Comparison of ENCODE assay signal across 1 cellular context in genomic region chr5:65440456-65440855, GRCh38.
TF ChIP-seq lines count a peak whose summit lies in the region.

No MANE protein-coding gene starts in this region.

TF ChIP-seq in GM12878, 131 proteins besides CTCF, POLR2A, EP300 and RAD21 (continued from another document):
- TF ChIP-seq E2F8 (IDR thresholded peaks at IDR 0.05; ENCODE audit: low read depth, partially characterized antibody) (no peak), RELB (IDR thresholded peaks at IDR 0.05; ENCODE audit: low read depth) (peak; percentile 22; the same call in 1 of the 2 replicates), SREBF2 (IDR thresholded peaks at IDR 0.05; ENCODE audit: low read length) (no peak), ZNF622 (IDR thresholded peaks at IDR 0.05) (no peak), GATAD2B (conservative IDR thresholded peaks at IDR 0.05; ENCODE audit: low read depth) (no peak), EGR1 (IDR thresholded peaks at IDR 0.05; ENCODE audit: borderline replicate concordance in 1 of 2, low read depth in 2 of 2, low read length in 2 of 2) (no peak), POLR2AphosphoS2 (IDR thresholded peaks at IDR 0.05; ENCODE audit: low read depth, low read length) (no peak), SMAD1 (IDR thresholded peaks at IDR 0.05; ENCODE audit: low read depth, partially characterized antibody) (no peak), STAT3 (IDR thresholded peaks at IDR 0.05; ENCODE audit: low read depth, low read length) (no peak), BRCA1 (IDR thresholded peaks at IDR 0.05; ENCODE audit: low read depth, low read length) (no peak), ZNF24 (IDR thresholded peaks at IDR 0.05) (no peak), EZH2 (IDR thresholded peaks at IDR 0.05; ENCODE audit: borderline replicate concordance, control insufficient read depth, low read depth, low read length) (no peak), ZNF217 (IDR thresholded peaks at IDR 0.05) (no peak), MYC (IDR thresholded peaks at IDR 0.05; ENCODE audit: insufficient read depth, insufficient read length, insufficient replicate concordance, low read length, severe bottlenecking) (no peak), SUPT20H (IDR thresholded peaks at IDR 0.05; ENCODE audit: borderline replicate concordance, control insufficient read depth, low read depth, low read length) (no peak), ZBTB33 (IDR thresholded peaks at IDR 0.05) (no peak), YBX1 (IDR thresholded peaks at IDR 0.05) (no peak), ZZZ3 (IDR thresholded peaks at IDR 0.05; ENCODE audit: control insufficient read depth, insufficient read length, low read depth) (no peak), ZNF384 (IDR thresholded peaks at IDR 0.05; ENCODE audit: borderline replicate concordance, low read depth, low read length) (no peak), LARP7 (IDR thresholded peaks at IDR 0.05) (no peak), ELK1 (IDR thresholded peaks at IDR 0.05; ENCODE audit: low read depth, low read length) (no peak), MEF2A (IDR thresholded peaks at IDR 0.05; ENCODE audit: insufficient read depth, low read depth, low read length) (no peak), MTA2 (IDR thresholded peaks at IDR 0.05; ENCODE audit: low read depth) (peak; percentile 91)
